ENCODE assay signal across 18 cellular contexts in genomic region chr1:47893412-47893811, GRCh38.
DNase-seq lines count a peak whose midpoint lies in the region; FAIRE-seq and TF ChIP-seq lines count a peak whose summit lies in the region.
"Had no signal": no experiment of that assay in that cellular context is flagged by ENCODE, and none has a peak within 500 bp of the region (broad histone marks: within the 10 kb centered on the region; RNA-seq: fewer than 3 reads in every experiment).

No MANE protein-coding gene starts in this region.

- no peak for TF ChIP-seq POLR2A in H1 (IDR thresholded peaks at IDR 0.05; ENCODE audit: control extremely low read depth in 1 of 2, low read depth in 2 of 2, low read length in 2 of 2)

- H3K4me3 ChIP-seq in H1 (ENCODE audit: extremely low read depth in 1 of 4, insufficient read depth in 2 of 4, low read depth in 3 of 4, low read length in 4 of 4) = no peak overlapping the region
- H3K4me3 ChIP-seq in PC-9 = no peak overlapping the region
- H3K4me3 ChIP-seq: Peyer's patch had no signal

- no peak overlapping the region for H4K8ac ChIP-seq in H1 (ENCODE audit: extremely low read depth, insufficient read depth, low read length)

- no peaks in the 10 kb centered on the region for H3K79me1 ChIP-seq in H1 (ENCODE audit: low read depth, low read length)

- H3K36me3 ChIP-seq in H1 (ENCODE audit: control insufficient read depth in 2 of 4, insufficient read depth in 4 of 4, low read length in 3 of 4) = no peaks in the 10 kb centered on the region
- no peaks in the 10 kb centered on the region for H3K36me3 ChIP-seq in PC-9 (ENCODE audit: low read depth)
- H3K36me3 ChIP-seq: Peyer's patch had no signal

- H3K9ac ChIP-seq in H1 (replicated peaks in 1 of 4; ENCODE audit: extremely low read depth in 1 of 4, low read depth in 3 of 4, low read length in 3 of 4) = no peak overlapping the region

- H3K4ac ChIP-seq in H1 (replicated peaks; ENCODE audit: insufficient read length, low read depth, low read length) = no peak overlapping the region

- no peak for TF ChIP-seq CTCF in H1 (IDR thresholded peaks at IDR 0.05; ENCODE audit: control extremely low read depth in 1 of 3, insufficient read depth in 1 of 3, low read depth in 1 of 3, low read length in 3 of 3)
- no peak for TF ChIP-seq CTCF in PC-9 (conservative IDR thresholded peaks at IDR 0.05)

- DNase-seq in NCI-H1417 (lab: John Stamatoyannopoulos, UW) = peak in 2 of 3 experiments; percentile 16 to 90
- no peak for DNase-seq in NCI-H1417 treated with DMSO at 0.1 percent for 48 hours (lab: John Stamatoyannopoulos, UW)
- DNase-seq in DMS79 treated with DMSO at 0.1 percent for 48 hours (lab: John Stamatoyannopoulos, UW) = peak; percentile 85
- DNase-seq in NCI-H2107 (lab: John Stamatoyannopoulos, UW) = peak; percentile 12
- no peak for DNase-seq in H1 (ENCODE audit: low read depth in 1 of 2, low spot score in 2 of 2)
- no peak for DNase-seq in PC-9
- no peak for DNase-seq in activated CD4-positive, alpha-beta T cell treated with anti-CD3 and anti-CD28 coated beads for 4 hours
- no peak for DNase-seq in RCC 7860 (ENCODE audit: low spot score)
- DNase-seq: DND-41, GF-D8, GOT3, HFFc6, KG1, NCI-H1092, NCI-H774, Peyer's patch, SHP77 had no signal

- H2BK120ac ChIP-seq in H1 (replicated peaks; ENCODE audit: low read depth, low read length) = no peak overlapping the region

- no peak overlapping the region for H2BK5ac ChIP-seq in H1 (ENCODE audit: low read depth, low read length)

- no peak for TF ChIP-seq EP300 in H1 (IDR thresholded peaks at IDR 0.05; ENCODE audit: borderline replicate concordance in 1 of 2, low read depth in 2 of 2, low read length in 2 of 2)

- H4K91ac ChIP-seq in H1 (replicated peaks; ENCODE audit: insufficient read length, low read length) = no peak overlapping the region

- H3K27ac ChIP-seq in H1 (ENCODE audit: low read depth, low read length) = no peak overlapping the region
- no peak overlapping the region for H3K27ac ChIP-seq in PC-9
- H3K27ac ChIP-seq: 22Rv1 had no signal

- WGBS in H1 (ENCODE audit: extremely low coverage in 1 of 2, insufficient coverage in 1 of 2, insufficient read length in 1 of 2, insufficient replicate concordance in 2 of 2, low coverage in 1 of 2, low lambda C conversion rate in 2 of 2, missing lambda C conversion rate in 1 of 2), 2 experiments = 89% methylated on average over 4 of the region's 4 CpGs; no CpG with 5 or more reads in 1 of the 2 experiments

- no peak overlapping the region for H2BK20ac ChIP-seq in H1 (ENCODE audit: low read length)

- H3K27me3 ChIP-seq in H1 (replicated peaks in 1 of 4; ENCODE audit: control insufficient read depth in 3 of 4, extremely low read depth in 1 of 4, insufficient read depth in 3 of 4, low read length in 3 of 4) (no peaks in the 10 kb centered on the region), PC-9 (ENCODE audit: insufficient read depth, low read depth) (no peaks in the 10 kb centered on the region)
- H3K27me3 ChIP-seq: Peyer's patch had no signal

- no peaks in the 10 kb centered on the region for H3K9me2 ChIP-seq in PC-9 (ENCODE audit: insufficient read depth)

- no peak overlapping the region for H4K5ac ChIP-seq in H1 (ENCODE audit: insufficient read length, low read depth, low read length)

- no peak overlapping the region for H2AFZ ChIP-seq in H1 (ENCODE audit: low read length)
- H2AFZ ChIP-seq in PC-9 = no peak overlapping the region

- no peaks in the 10 kb centered on the region; the same call in 1 of the 2 replicates for H3K23me2 ChIP-seq in H1 (ENCODE audit: low read depth, low read length)

- CTCF ChIA-PET in H1 (lab: Charles Lee; ENCODE audit: partially characterized antibody) = interaction anchor here (0.7 kb wide), 1 partner anchor 11 kb away, joined by 3 read pairs; no protein-coding TSS in a partner anchor
- CTCF ChIA-PET in PC-9 (lab: Charles Lee) = interaction anchor here (0.7 kb wide), 1 partner anchor 1060 kb away, joined by 5 read pairs; no protein-coding TSS in a partner anchor

- H3K23ac ChIP-seq in H1 (ENCODE audit: insufficient read length) = no peak overlapping the region

- H3F3A ChIP-seq in PC-9 (ENCODE audit: insufficient read depth, low read depth) = no peaks in the 10 kb centered on the region

- FAIRE-seq in H1 (lab: Jason Lieb, UNC) (peak; percentile 48), RCC 7860 (lab: Jason Lieb, UNC) (no peak)

- H3K9me3 ChIP-seq in H1 (ENCODE audit: insufficient read depth in 2 of 2, low read depth in 1 of 2, low read length in 1 of 2) (no peaks in the 10 kb centered on the region), PC-9 (ENCODE audit: insufficient read depth, low read depth) (no peaks in the 10 kb centered on the region)
- H3K9me3 ChIP-seq: Peyer's patch had no signal

- POLR2A ChIA-PET in H1 (lab: Charles Lee; ENCODE audit: partially characterized antibody) (no interaction called here), PC-9 (lab: Charles Lee; ENCODE audit: unreplicated experiment) (no interaction called here)

- intact Hi-C loops in PC-9 (cut with micrococcal nuclease; ENCODE audit: unreplicated experiment) = no loop called here

- no peak overlapping the region for H3K18ac ChIP-seq in H1 (ENCODE audit: extremely low read depth, low read length)

- H2BK12ac ChIP-seq in H1 (ENCODE audit: low read depth, low read length) = no peak overlapping the region

- H3K14ac ChIP-seq in H1 (ENCODE audit: insufficient read length) = no peak overlapping the region

- H3K4me1 ChIP-seq in H1 (replicated peaks in 1 of 4; ENCODE audit: control insufficient read depth in 3 of 4, insufficient read depth in 4 of 4, low read length in 3 of 4) (peaks cover 18 to 34% (median 22%) of the 10 kb centered on the region in 4 experiments), PC-9 (replicated peaks; ENCODE audit: insufficient read depth) (0 out of 2 replicates have a peak, but pooled peaks cover 10% of the 10 kb centered on the region)

- no TSS peak for BruUV-seq in PC-9 (replicated peaks; lab: Mats Ljungman, UMichigan)

- TF ChIP-seq RAD21 in H1 (IDR thresholded peaks at IDR 0.05 in 1 of 2, conservative IDR thresholded peaks at IDR 0.05 in 1 of 2; ENCODE audit: low read depth in 2 of 2, low read length in 2 of 2) = no peak

- H4K20me1 ChIP-seq in H1 (replicated peaks in 1 of 2; ENCODE audit: control insufficient read depth in 1 of 2, insufficient read depth in 2 of 2, low read length in 2 of 2) (peaks cover 0 to 2% of the 10 kb centered on the region in 2 experiments), PC-9 (ENCODE audit: insufficient read depth) (no peaks in the 10 kb centered on the region)

- no peak overlapping the region; a peak in 1 of 4 replicates for H3K4me2 ChIP-seq in H1 (ENCODE audit: insufficient read depth in 1 of 2, low read depth in 2 of 2, low read length in 2 of 2)
- H3K4me2 ChIP-seq in PC-9 = no peak overlapping the region

- no peak overlapping the region for H2AK5ac ChIP-seq in H1 (ENCODE audit: low read depth, low read length)

- H3K79me2 ChIP-seq in H1 (ENCODE audit: control insufficient read depth in 1 of 2, insufficient read depth in 2 of 2, low read length in 2 of 2) (no peaks in the 10 kb centered on the region), PC-9 (ENCODE audit: low read depth) (no peaks in the 10 kb centered on the region)

- H2BK15ac ChIP-seq in H1 (ENCODE audit: low read length) = no peak overlapping the region

- no peak overlapping the region for H3K56ac ChIP-seq in H1 (replicated peaks; ENCODE audit: insufficient read length, low read depth, low read length)

TF ChIP-seq in H1, 55 proteins besides CTCF, POLR2A, EP300 and RAD21:
- TF ChIP-seq TCF12 (IDR thresholded peaks at IDR 0.05; ENCODE audit: low read depth, low read length) = no peak
- no peak for TF ChIP-seq TAF7 (optimal IDR thresholded peaks at IDR 0.05; ENCODE audit: borderline replicate concordance, low read depth, low read length)
- TF ChIP-seq EZH2 (IDR thresholded peaks at IDR 0.05; ENCODE audit: low read depth, low read length, severe bottlenecking) = no peak
- no peak for TF ChIP-seq SP2 (IDR thresholded peaks at IDR 0.05; ENCODE audit: low read length)
- TF ChIP-seq CBX8 (IDR thresholded peaks at IDR 0.05; ENCODE audit: borderline replicate concordance, low read depth, low read length) = no peak
- no peak for TF ChIP-seq KDM4A (IDR thresholded peaks at IDR 0.05; ENCODE audit: low read depth, low read length, severe bottlenecking)

Comparison
In these comparisons a context has a peak if more than half of its experiments do, and no peak if none do; other contexts are left out.
1. DNase-seq: peak in NCI-H1417 (2 of 3), DMS79 treated with DMSO at 0.1 percent for 48 hours (single experiment) and NCI-H2107 (single experiment); none in NCI-H1417 treated with DMSO at 0.1 percent for 48 hours (single experiment), H1 (0 of 2), PC-9 (0 of 2), activated CD4-positive, alpha-beta T cell treated with anti-CD3 and anti-CD28 coated beads for 4 hours (0 of 2) and RCC 7860 (single experiment).